ENCODE assay signal across 15 cellular contexts in genomic region chr17:61461586-61461966, GRCh38. TPM values are rescaled to one million over a fixed set of nuclear protein-coding genes. Genes with fewer than 3 reads are reported as not detected.
DNase-seq lines count a peak whose midpoint lies in the region; ATAC-seq and TF ChIP-seq lines count a peak whose summit lies in the region.
"Had no signal": no experiment of that assay in that cellular context is flagged by ENCODE, and none has a peak within 500 bp of the region (broad histone marks: within the 10 kb centered on the region; RNA-seq: fewer than 3 reads in every experiment).

No MANE protein-coding gene starts in this region.

- no peak for TF ChIP-seq CTCF in heart right ventricle (IDR thresholded peaks at IDR 0.05)
- TF ChIP-seq CTCF in right atrium auricular region (IDR thresholded peaks at IDR 0.05): no peak
- TF ChIP-seq CTCF in upper lobe of left lung (IDR thresholded peaks at IDR 0.05): no peak
- TF ChIP-seq CTCF in ovary (IDR thresholded peaks at IDR 0.05): no peak
- no peak for TF ChIP-seq CTCF in brain microvascular endothelial cell (IDR thresholded peaks at IDR 0.05; ENCODE audit: low read depth, low read length, missing control alignments)

- in situ Hi-C loops in brain microvascular endothelial cell (cut with HindIII; ENCODE audit: low pct_ligation_motif_present, low sequenced_read_pairs): no loop called here

- no peak overlapping the region for H4K8ac ChIP-seq in mesendoderm (ENCODE audit: low read depth, low read length)

- H3K4ac ChIP-seq in mesendoderm (ENCODE audit: low read depth, low read length): no peak overlapping the region

- ATAC-seq in heart right ventricle: no peak
- ATAC-seq in T-helper 17 cell: no peak
- ATAC-seq in upper lobe of left lung (ENCODE audit: low FRiP score in 2 of 2): no peak

- no peak overlapping the region for H2BK120ac ChIP-seq in mesendoderm (ENCODE audit: low read depth, low read length)

- H3K79me2 ChIP-seq in mesendoderm (ENCODE audit: control insufficient read depth, insufficient read depth, low read length): no peaks in the 10 kb centered on the region

- no peak overlapping the region for H2AK5ac ChIP-seq in mesendoderm (ENCODE audit: low read length)

- H3K4me3 Mint-ChIP-seq in T-helper 17 cell: peak overlapping the region; percentile 19

- H2BK15ac ChIP-seq in mesendoderm (replicated peaks; ENCODE audit: low read depth): no peak overlapping the region

- H3K4me2 ChIP-seq in mesendoderm (ENCODE audit: low read length): peak overlapping the region; percentile 54

- DNase-seq in heart right ventricle (no peak), right atrium auricular region (ENCODE audit: low spot score) (no peak), T-helper 17 cell (no peak), mesendoderm (no peak), upper lobe of left lung (peak in 1 of 2 donors; percentile 9), ovary (no peak), brain microvascular endothelial cell (no peak)
- DNase-seq in effector memory CD4-positive, alpha-beta T cell: no peak
- DNase-seq: activated CD4-positive, CD25-positive, alpha-beta regulatory T cell treated with anti-CD3 and anti-CD28 coated beads, Interleukin-2, amount 50 U/mL, for 72 hours; activated gamma-delta T cell treated with Interleukin-2 at 50 U/mL for 16 hours; AML-193; NCI-H2081 had no signal

- no peaks in the 10 kb centered on the region for H3K79me1 ChIP-seq in mesendoderm (ENCODE audit: low read length)

- H3K23ac ChIP-seq in mesendoderm (ENCODE audit: low read length): no peak overlapping the region

- peaks cover 14% of the 10 kb centered on the region for H3K36me3 Mint-ChIP-seq in T-helper 17 cell (ENCODE audit: low read depth)
- H3K36me3 Mint-ChIP-seq: memory B cell had no signal

- H3K4me1 Mint-ChIP-seq in T-helper 17 cell: peaks cover 24% of the 10 kb centered on the region

- H3K9ac ChIP-seq in mesendoderm (ENCODE audit: low read length): no peak overlapping the region

- no peak for TF ChIP-seq EP300 in upper lobe of left lung (IDR thresholded peaks at IDR 0.05)
- TF ChIP-seq EP300 in ovary (IDR thresholded peaks at IDR 0.05): no peak

- intact Hi-C loops in heart right ventricle (cut with DNase I) (no loop called here), ovary (cut with DNase I) (no loop called here)

- H3K27ac ChIP-seq in heart right ventricle (no peak overlapping the region), right atrium auricular region (no peak overlapping the region), mesendoderm (ENCODE audit: low read depth, low read length) (no peak overlapping the region), upper lobe of left lung (peak overlapping the region; percentile 71 to 92 (median 82)), ovary (no peak overlapping the region), brain microvascular endothelial cell (no peak overlapping the region)
- no peak overlapping the region for H3K27ac ChIP-seq in effector memory CD4-positive, alpha-beta T cell (ENCODE audit: insufficient read depth, low read length, poor library complexity, severe bottlenecking)

- H2BK5ac ChIP-seq in mesendoderm (ENCODE audit: low read length): no peak overlapping the region

- peak overlapping the region in 6 of 10 donors; percentile 21 to 39 (median 28) for H3K4me3 ChIP-seq in heart right ventricle
- peak overlapping the region in 1 of 2 donors; percentile 28 for H3K4me3 ChIP-seq in right atrium auricular region
- H3K4me3 ChIP-seq in mesendoderm (ENCODE audit: low read length): no peak overlapping the region
- H3K4me3 ChIP-seq in upper lobe of left lung: peak overlapping the region in 3 of 4 donors; percentile 6 to 30 (median 12)
- no peak overlapping the region for H3K4me3 ChIP-seq in effector memory CD4-positive, alpha-beta T cell (ENCODE audit: insufficient read depth, low read depth, low read length, poor library complexity, severe bottlenecking)
- H3K4me3 ChIP-seq in ovary: no peak overlapping the region
- H3K4me3 ChIP-seq in brain microvascular endothelial cell (ENCODE audit: low read depth, low read length): no peak overlapping the region

- H3K27ac Mint-ChIP-seq in T-helper 17 cell: no peak overlapping the region
- H3K27ac Mint-ChIP-seq: memory B cell had no signal

- H3K36me3 ChIP-seq in heart right ventricle (no peaks in the 10 kb centered on the region), right atrium auricular region (no peaks in the 10 kb centered on the region), mesendoderm (ENCODE audit: control insufficient read depth, insufficient read depth, low read length) (no peaks in the 10 kb centered on the region), upper lobe of left lung (no peaks in the 10 kb centered on the region), ovary (no peaks in the 10 kb centered on the region), brain microvascular endothelial cell (replicated peaks) (no peaks in the 10 kb centered on the region)
- H3K36me3 ChIP-seq in effector memory CD4-positive, alpha-beta T cell (ENCODE audit: control insufficient read depth, insufficient read depth, low read length): no peaks in the 10 kb centered on the region

- peaks cover 6 to 88% (median 80%) of the 10 kb centered on the region in 7 donors for H3K27me3 ChIP-seq in heart right ventricle
- peaks cover 6 to 12% of the 10 kb centered on the region in 2 donors for H3K27me3 ChIP-seq in right atrium auricular region
- peaks cover 48% of the 10 kb centered on the region for H3K27me3 ChIP-seq in mesendoderm (ENCODE audit: insufficient read depth, low read length, poor library complexity)
- H3K27me3 ChIP-seq in upper lobe of left lung: peaks cover 0 to 37% (median 19%) of the 10 kb centered on the region in 4 donors
- H3K27me3 ChIP-seq in effector memory CD4-positive, alpha-beta T cell (replicated peaks; ENCODE audit: control insufficient read depth, insufficient read depth, low read length, poor library complexity, severe bottlenecking): peaks cover 45% of the 10 kb centered on the region
- no peaks in the 10 kb centered on the region for H3K27me3 ChIP-seq in ovary
- H3K27me3 ChIP-seq in brain microvascular endothelial cell (replicated peaks): peaks cover 64% of the 10 kb centered on the region

- 15 to 17% methylated on average over 7 of the region's 7 CpGs for WGBS in heart right ventricle, 2 donors
- WGBS in mesendoderm (ENCODE audit: extremely low coverage, insufficient coverage, low lambda C conversion rate): no CpG with 5 or more reads among the region's 7 CpGs
- WGBS in upper lobe of left lung, 2 donors: 6% methylated on average over 5 to 7 of the region's 7 CpGs
- 5 to 10% (median 8%) methylated on average over 7 of the region's 7 CpGs for WGBS in ovary, 3 donors

- no peaks in the 10 kb centered on the region for H3K9me3 ChIP-seq in heart right ventricle
- no peaks in the 10 kb centered on the region for H3K9me3 ChIP-seq in right atrium auricular region
- H3K9me3 ChIP-seq in T-helper 17 cell (ENCODE audit: control insufficient read depth, low read length, poor library complexity, severe bottlenecking): no peaks in the 10 kb centered on the region
- no peaks in the 10 kb centered on the region for H3K9me3 ChIP-seq in upper lobe of left lung
- no peaks in the 10 kb centered on the region for H3K9me3 ChIP-seq in effector memory CD4-positive, alpha-beta T cell (ENCODE audit: control insufficient read depth, low read length)
- H3K9me3 ChIP-seq in ovary: no peaks in the 10 kb centered on the region

- no peak overlapping the region for H3K56ac ChIP-seq in mesendoderm (ENCODE audit: low read length)

- H3K27me3 Mint-ChIP-seq in T-helper 17 cell: peaks cover 94% of the 10 kb centered on the region

- H3K18ac ChIP-seq in mesendoderm (ENCODE audit: low read length): peak overlapping the region; percentile 44

- H3K4me1 ChIP-seq in heart right ventricle: peaks cover 0 to 19% (median 6%) of the 10 kb centered on the region in 9 donors
- peaks cover 0 to 20% of the 10 kb centered on the region in 2 donors for H3K4me1 ChIP-seq in right atrium auricular region
- peaks cover 19% of the 10 kb centered on the region for H3K4me1 ChIP-seq in mesendoderm (ENCODE audit: control insufficient read depth, low read depth, low read length)
- peaks cover 17 to 34% (median 24%) of the 10 kb centered on the region in 4 donors for H3K4me1 ChIP-seq in upper lobe of left lung
- H3K4me1 ChIP-seq in effector memory CD4-positive, alpha-beta T cell (ENCODE audit: control insufficient read depth, insufficient read depth, low read length, poor library complexity, severe bottlenecking): peaks cover 11% of the 10 kb centered on the region
- H3K4me1 ChIP-seq in ovary (ENCODE audit: insufficient read depth): peaks cover 3% of the 10 kb centered on the region

- TF ChIP-seq POLR2A in upper lobe of left lung (IDR thresholded peaks at IDR 0.05): no peak
- no peak for TF ChIP-seq POLR2A in ovary (IDR thresholded peaks at IDR 0.05)

- no peak overlapping the region for H4K5ac ChIP-seq in mesendoderm (ENCODE audit: low read length)

RNA-seq across cellular contexts. Expression of gene TBX4, which starts 9.4 kb away (rescaled TPM):
- total RNA-seq in heart right ventricle (not detected), right atrium auricular region (not detected), T-helper 17 cell (not detected), upper lobe of left lung (10 to 100 TPM; 10.2 to 69.1 (median 22.7) TPM), ovary (under 1 TPM in 1 of 7 donors, not detected in 6; 0.18 TPM)
- polyA plus RNA-seq in heart right ventricle (under 1 TPM in 1 of 2 donors, not detected in 1; 0.03 TPM), ovary (not detected)
- polyA plus RNA-seq in mesendoderm (2013, experiment 1 of 2): 0.06 TPM
- 0.13 TPM for polyA plus RNA-seq in mesendoderm (2013, experiment 2 of 2)
- total RNA-seq: dermis microvascular lymphatic vessel endothelial cell, HT-29 had no signal

Comparison
In these comparisons a context has a peak if more than half of its experiments do, and no peak if none do; other contexts are left out.
1. H3K27ac ChIP-seq: peak in upper lobe of left lung (4 of 4); none in heart right ventricle (0 of 10), right atrium auricular region (0 of 2), mesendoderm (single experiment), effector memory CD4-positive, alpha-beta T cell (single experiment), ovary (0 of 2) and brain microvascular endothelial cell (single experiment).
2. H3K4me3 ChIP-seq: peak in heart right ventricle (6 of 10) and upper lobe of left lung (3 of 4); none in mesendoderm (single experiment), effector memory CD4-positive, alpha-beta T cell (single experiment), ovary (single experiment) and brain microvascular endothelial cell (single experiment).
3. RNA of gene TBX4, which starts 9.4 kb away (total RNA-seq): 10.2 to 69.1 TPM in upper lobe of left lung; 0.18 TPM in ovary, not detected in heart right ventricle, not detected in right atrium auricular region and not detected in T-helper 17 cell; every median in the first group is over 4 times any median in the second.